In genomic region chr6:151481752-151482151, GRCh38 we compare ENCODE assay signal across 12 cellular contexts. TPM values are rescaled to one million over a fixed set of nuclear protein-coding genes. Genes with fewer than 3 reads are reported as not detected.
A peak's percentile ranks its signal among the peaks of the same experiment; 100 is the strongest.
DNase-seq lines count a peak whose midpoint lies in the region; ATAC-seq and TF ChIP-seq lines count a peak whose summit lies in the region.
"Had no signal": no experiment of that assay in that cellular context is flagged by ENCODE, and none has a peak within 500 bp of the region (broad histone marks: within the 10 kb centered on the region; RNA-seq: fewer than 3 reads in every experiment).

No MANE protein-coding gene starts in this region.

- H3K9me3 Mint-ChIP-seq in type B pancreatic cell = no peaks in the 10 kb centered on the region
- H3K9me3 Mint-ChIP-seq: activated naive CD4-positive, alpha-beta T cell treated with anti-CD3 and anti-CD28 coated beads, Interleukin-2, amount 50 U/mL, for 72 hours had no signal

- 65% methylated on average over 1 of the region's 1 CpG for WGBS in right cardiac atrium

- H3K9me3 ChIP-seq in left ventricle myocardium inferior (replicated peaks) = no peaks in the 10 kb centered on the region
- no peaks in the 10 kb centered on the region for H3K9me3 ChIP-seq in right cardiac atrium (ENCODE audit: control insufficient read depth, low read length)
- H3K9me3 ChIP-seq in vagina = no peaks in the 10 kb centered on the region
- H3K9me3 ChIP-seq: prostate gland had no signal

- no peak overlapping the region for H3K27ac Mint-ChIP-seq in type B pancreatic cell

- no peak for ATAC-seq in right cardiac atrium
- ATAC-seq: activated naive CD4-positive, alpha-beta T cell treated with anti-CD3 and anti-CD28 coated beads, Interleukin-2, amount 50 U/mL, for 72 hours; HCT116 had no signal

- TF ChIP-seq POLR2A in vagina (IDR thresholded peaks at IDR 0.05) = no peak

- H3K4me3 Mint-ChIP-seq in type B pancreatic cell = no peak overlapping the region

- H3K27me3 ChIP-seq in left ventricle myocardium inferior (ENCODE audit: low read depth) = no peaks in the 10 kb centered on the region
- H3K27me3 ChIP-seq in right cardiac atrium (ENCODE audit: control insufficient read depth, insufficient read depth) = no peaks in the 10 kb centered on the region
- no peaks in the 10 kb centered on the region for H3K27me3 ChIP-seq in vagina

- peaks cover 4% of the 10 kb centered on the region for H3K4me1 ChIP-seq in left ventricle myocardium inferior
- no peaks in the 10 kb centered on the region for H3K4me1 ChIP-seq in right cardiac atrium (ENCODE audit: control insufficient read depth, insufficient read depth, low read length)
- H3K4me1 ChIP-seq in vagina = peaks cover 10% of the 10 kb centered on the region
- H3K4me1 ChIP-seq: prostate gland had no signal

- intact Hi-C loops in left ventricle myocardium inferior (cut with micrococcal nuclease) = no loop called here
- intact Hi-C loops in right cardiac atrium (cut with DNase I) = no loop called here
- intact Hi-C loops in vagina (cut with DNase I) = no loop called here

- no peaks in the 10 kb centered on the region for H3K36me3 Mint-ChIP-seq in type B pancreatic cell
- H3K36me3 Mint-ChIP-seq: activated naive CD4-positive, alpha-beta T cell treated with anti-CD3 and anti-CD28 coated beads, Interleukin-2, amount 50 U/mL, for 72 hours had no signal

- H3K36me3 ChIP-seq in left ventricle myocardium inferior (no peaks in the 10 kb centered on the region), vagina (no peaks in the 10 kb centered on the region)
- H3K36me3 ChIP-seq: prostate gland had no signal

- H3K27ac ChIP-seq in left ventricle myocardium inferior (replicated peaks) (peak overlapping the region; percentile 20), right cardiac atrium (ENCODE audit: low read length) (no peak overlapping the region), epithelial cell of prostate (peak overlapping the region; percentile 16), vagina (peak overlapping the region; percentile 62)

- TF ChIP-seq CTCF in left ventricle myocardium inferior (IDR thresholded peaks at IDR 0.05; ENCODE audit: borderline replicate concordance) (no peak), vagina (IDR thresholded peaks at IDR 0.05) (no peak), type B pancreatic cell (conservative IDR thresholded peaks at IDR 0.05) (no peak)

- DNase-seq in left ventricle myocardium inferior (no peak), right cardiac atrium (no peak), SKM-1 (lab: John Stamatoyannopoulos, UW; ENCODE audit: unreplicated experiment) (peak; percentile 26), epithelial cell of prostate (ENCODE audit: low read depth, low spot score) (no peak), vagina (ENCODE audit: extremely low spot score in 2 of 2) (no peak), superior temporal gyrus (ENCODE audit: extremely low spot score) (no peak), type B pancreatic cell (ENCODE audit: extremely low spot score, unreplicated experiment) (no peak), Ammon's horn (ENCODE audit: low spot score) (no peak)
- DNase-seq: substantia nigra had no signal

- H3K4me3 ChIP-seq in left ventricle myocardium inferior = no peak overlapping the region
- H3K4me3 ChIP-seq in right cardiac atrium (ENCODE audit: low read length) = no peak overlapping the region
- no peak overlapping the region for H3K4me3 ChIP-seq in vagina

- no peaks in the 10 kb centered on the region for H3K4me1 Mint-ChIP-seq in type B pancreatic cell (ENCODE audit: unreplicated experiment)

- no peaks in the 10 kb centered on the region for H3K27me3 Mint-ChIP-seq in type B pancreatic cell

RNA-seq across cellular contexts. Expression of gene CCDC170, which starts 12.1 kb away (rescaled TPM):
- 0.36 TPM for total RNA-seq in left ventricle myocardium inferior
- 1 to 10 TPM; 1.4 TPM for total RNA-seq in right cardiac atrium
- 0.66 TPM for polyA plus RNA-seq in right cardiac atrium
- total RNA-seq in vagina = 2.0 TPM
- total RNA-seq in type B pancreatic cell (ENCODE audit: low replicate concordance) = 0.24 and 1.9 TPM in 2 replicates
- total RNA-seq: activated naive CD4-positive, alpha-beta T cell treated with anti-CD3 and anti-CD28 coated beads, Interleukin-2, amount 50 U/mL, for 72 hours had no signal

RNA-seq across cellular contexts. Expression of gene RMND1, which starts 29.8 kb away (rescaled TPM):
- 17.3 TPM for total RNA-seq in left ventricle myocardium inferior
- total RNA-seq in right cardiac atrium = 10 to 100 TPM; 10.9 to 15.2 (median 11.7) TPM
- 13.0 TPM for polyA plus RNA-seq in right cardiac atrium
- total RNA-seq in vagina = 15.7 TPM
- total RNA-seq in type B pancreatic cell (ENCODE audit: low replicate concordance) = 22.7 and 28.6 TPM in 2 replicates
